10 cellular contexts compared by ENCODE assay signal in the genomic region with DNA sequence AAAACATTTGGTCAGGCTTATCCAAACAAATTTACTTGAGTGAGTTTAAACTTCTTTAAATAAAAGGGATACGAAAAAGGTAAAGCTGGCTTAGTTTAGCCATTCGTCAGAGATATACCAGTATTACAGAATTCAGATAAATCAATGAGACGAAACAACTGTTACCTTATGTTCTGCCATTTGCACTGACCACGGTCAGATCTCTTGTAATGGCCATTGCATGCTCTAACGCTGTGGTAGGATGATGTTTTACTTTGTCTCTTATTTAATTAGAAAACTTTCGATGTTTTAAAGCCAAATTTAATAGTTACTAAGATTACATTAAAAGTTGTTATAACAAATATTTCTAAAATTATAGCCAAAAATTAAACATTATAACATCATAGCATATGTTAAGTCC. TPM values are rescaled to one million over a fixed set of nuclear protein-coding genes. Genes with fewer than 3 reads are reported as not detected.
DNase-seq lines count a peak whose midpoint lies in the region; ATAC-seq and TF ChIP-seq lines count a peak whose summit lies in the region.
"Had no signal": no experiment of that assay in that cellular context is flagged by ENCODE, and none has a peak within 500 bp of the region (broad histone marks: within the 10 kb centered on the region; RNA-seq: fewer than 3 reads in every experiment).

No MANE protein-coding gene starts in this region.

- peaks cover 0 to 4% (median 0%) of the 10 kb centered on the region in 4 donors for H3K36me3 ChIP-seq in stomach

- intact Hi-C loops in stomach (cut with DNase I; ENCODE audit: low total_unique reads) = no loop called here

- no peak for TF ChIP-seq POLR2A in stomach (IDR thresholded peaks at IDR 0.05)

- H3K4me3 ChIP-seq in stomach = peak overlapping the region in 3 of 4 donors; percentile 77 to 97 (median 79)

- peaks cover 14% of the 10 kb centered on the region for H3K4me1 Mint-ChIP-seq in activated T-cell treated with anti-CD3 and anti-CD28 coated beads, Interleukin-2, amount 50 U/mL, for 24 hours (ENCODE audit: low read depth)
- H3K4me1 Mint-ChIP-seq in T-helper 17 cell = peaks cover 13% of the 10 kb centered on the region

- in situ Hi-C loops in GM13976 (cut with MboI; ENCODE audit: low sequenced_read_pairs, unreplicated experiment) = no loop called here

- no peak overlapping the region for H3K27ac ChIP-seq in stomach

- TF ChIP-seq EP300 in stomach (IDR thresholded peaks at IDR 0.05) = no peak

- TF ChIP-seq CTCF in stomach (IDR thresholded peaks at IDR 0.05) (no peak), GM13976 (IDR thresholded peaks at IDR 0.05; ENCODE audit: borderline replicate concordance, control extremely low read depth, extremely low read depth, insufficient read depth, missing control alignments) (no peak)

- H3K4me1 ChIP-seq in stomach = peaks cover 0 to 18% (median 15%) of the 10 kb centered on the region in 4 donors

- no peak for DNase-seq in activated T-cell treated with anti-CD3 and anti-CD28 coated beads, Interleukin-2, amount 50 U/mL, for 24 hours
- DNase-seq in activated T-cell treated with anti-CD3 and anti-CD28 coated beads for 4 hours (no peak), T-helper 17 cell (no peak), hepatic stellate cell (ENCODE audit: low spot score) (peak; percentile 19), stomach (no peak), GM13976 (ENCODE audit: low spot score) (no peak), mesenteric fat pad (ENCODE audit: low spot score) (no peak)
- DNase-seq: stimulated activated CD4-positive, alpha-beta T cell treated with anti-CD3 and anti-CD28 coated beads, Interleukin-12 subunit alpha, Interleukin-12 subunit beta, amount 100 ng/mL, for 4 hours had no signal

- H3K9me3 ChIP-seq in T-helper 17 cell (ENCODE audit: control insufficient read depth, low read length, poor library complexity, severe bottlenecking) = no peaks in the 10 kb centered on the region
- no peaks in the 10 kb centered on the region for H3K9me3 ChIP-seq in stomach

- peaks cover 2% of the 10 kb centered on the region for H3K27me3 Mint-ChIP-seq in activated T-cell treated with anti-CD3 and anti-CD28 coated beads, Interleukin-2, amount 50 U/mL, for 24 hours
- H3K27me3 Mint-ChIP-seq in T-helper 17 cell = peaks cover 11% of the 10 kb centered on the region

- no peaks in the 10 kb centered on the region for H3K27me3 ChIP-seq in stomach

- peak overlapping the region; percentile 100 for H3K4me3 Mint-ChIP-seq in activated T-cell treated with anti-CD3 and anti-CD28 coated beads, Interleukin-2, amount 50 U/mL, for 24 hours
- peak overlapping the region; percentile 100 for H3K4me3 Mint-ChIP-seq in T-helper 17 cell

- WGBS in stomach, 5 donors = 51 to 64% (median 60%) methylated on average over 6 of the region's 6 CpGs

- H3K27ac Mint-ChIP-seq in activated T-cell treated with anti-CD3 and anti-CD28 coated beads, Interleukin-2, amount 50 U/mL, for 24 hours = no peak overlapping the region
- no peak overlapping the region for H3K27ac Mint-ChIP-seq in T-helper 17 cell

- H3K36me3 Mint-ChIP-seq in activated T-cell treated with anti-CD3 and anti-CD28 coated beads, Interleukin-2, amount 50 U/mL, for 24 hours (ENCODE audit: low read depth) = peaks cover 28% of the 10 kb centered on the region
- peaks cover 4% of the 10 kb centered on the region for H3K36me3 Mint-ChIP-seq in T-helper 17 cell (ENCODE audit: low read depth)

- no peak for ATAC-seq in T-helper 17 cell
- no peak for ATAC-seq in HG02973 (IDR thresholded peaks at IDR 0.05; ENCODE audit: unreplicated experiment)

- no peaks in the 10 kb centered on the region for H3K9me3 Mint-ChIP-seq in activated T-cell treated with anti-CD3 and anti-CD28 coated beads, Interleukin-2, amount 50 U/mL, for 24 hours

RNA-seq across cellular contexts. Expression of a gene that starts 1.5 kb away (rescaled TPM):
- total RNA-seq in T-helper 17 cell = 1 to 10 TPM in 1 of 2 donors, under 1 TPM in 1; 0.92 to 1.5 TPM
- 1 to 10 TPM in 2 of 5 donors, under 1 TPM in 1, not detected in 2; 0.89 to 4.0 (median 1.2) TPM for total RNA-seq in stomach
- polyA plus RNA-seq in stomach = under 1 TPM in 2 of 3 donors, not detected in 1; 0.68 to 0.75 TPM
- 1.3 TPM for total RNA-seq in mesenteric fat pad

RNA-seq across cellular contexts. Expression of a gene that starts 1.6 kb away (rescaled TPM):
- not detected for total RNA-seq in T-helper 17 cell
- not detected for total RNA-seq in stomach
- not detected for polyA plus RNA-seq in stomach
- not detected for total RNA-seq in mesenteric fat pad
- total RNA-seq: bronchial epithelial cell had no signal
